Comparison of ENCODE assay signal across 1 cellular context in genomic region chr10:89384474-89385324, GRCh38.
TF ChIP-seq lines count a peak whose summit lies in the region.

No MANE protein-coding gene starts in this region.

TF ChIP-seq in GM12878, 131 proteins besides CTCF, POLR2A, EP300 and RAD21:
- TF ChIP-seq HDAC6 (IDR thresholded peaks at IDR 0.05; ENCODE audit: unreplicated experiment) (no peak), NR2F1 (conservative IDR thresholded peaks at IDR 0.05) (no peak), ZNF687 (IDR thresholded peaks at IDR 0.05) (no peak), PBX3 (IDR thresholded peaks at IDR 0.05; ENCODE audit: insufficient replicate concordance, low read depth, low read length) (no peak), YBX1 (IDR thresholded peaks at IDR 0.05) (no peak), IRF4 (IDR thresholded peaks at IDR 0.05; ENCODE audit: low read depth, low read length) (no peak), NR2C1 (IDR thresholded peaks at IDR 0.05) (no peak)
